In the genomic region with DNA sequence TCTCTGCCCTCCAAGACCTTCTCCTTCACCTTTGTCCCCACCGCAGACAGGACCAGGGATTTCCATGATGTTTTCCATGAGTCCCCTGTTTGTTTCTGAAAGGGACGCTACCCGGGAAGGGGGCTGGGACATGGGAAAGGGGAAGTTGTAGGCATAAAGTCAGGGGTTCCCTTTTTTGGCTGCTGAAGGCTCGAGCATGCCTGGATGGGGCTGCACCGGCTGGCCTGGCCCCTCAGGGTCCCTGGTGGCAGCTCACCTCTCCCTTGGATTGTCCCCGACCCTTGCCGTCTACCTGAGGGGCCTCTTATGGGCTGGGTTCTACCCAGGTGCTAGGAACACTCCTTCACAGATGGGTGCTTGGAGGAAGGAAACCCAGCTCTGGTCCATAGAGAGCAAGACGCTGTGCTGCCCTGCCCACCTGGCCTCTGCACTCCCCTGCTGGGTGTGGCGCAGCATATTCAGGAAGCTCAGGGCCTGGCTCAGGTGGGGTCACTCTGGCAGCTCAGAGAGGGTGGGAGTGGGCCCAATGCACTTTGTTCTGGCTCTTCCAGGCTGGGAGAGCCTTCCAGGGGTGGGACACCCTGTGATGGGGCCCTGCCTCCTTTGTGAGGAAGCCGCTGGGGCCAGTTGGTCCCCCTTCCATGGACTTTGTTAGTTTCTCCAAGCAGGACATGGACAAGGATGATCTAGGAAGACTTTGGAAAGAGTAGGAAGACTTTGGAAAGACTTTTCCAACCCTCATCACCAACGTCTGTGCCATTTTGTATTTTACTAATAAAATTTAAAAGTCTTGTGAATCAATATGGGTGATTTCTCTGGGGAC, we compare ENCODE assay signal across 17 cellular contexts. TPM values are rescaled to one million over a fixed set of nuclear protein-coding genes. Genes with fewer than 3 reads are reported as not detected.
DNase-seq lines count a peak whose midpoint lies in the region; ATAC-seq and TF ChIP-seq lines count a peak whose summit lies in the region.
"Had no signal": no experiment of that assay in that cellular context is flagged by ENCODE, and none has a peak within 500 bp of the region (broad histone marks: within the 10 kb centered on the region; RNA-seq: fewer than 3 reads in every experiment).

No MANE protein-coding gene starts in this region.

- H3K9me2 ChIP-seq in MM.1S (replicated peaks; ENCODE audit: insufficient read depth, low read length) = no peaks in the 10 kb centered on the region

- DNase-seq in NB4 (ENCODE audit: low read depth) = peak; percentile 62
- peak; percentile 49 for DNase-seq in chondrocyte (ENCODE audit: low spot score)
- DNase-seq in mesothelial cell of epicardium (ENCODE audit: low spot score in 2 of 2, unreplicated experiment in 2 of 2) = no peak
- no peak for DNase-seq in MM.1S
- DNase-seq in NCI-H446 (lab: John Stamatoyannopoulos, UW) = no peak
- DNase-seq: activated CD4-positive, alpha-beta T cell treated with anti-CD3 and anti-CD28 coated beads, Interleukin-2, amount 50 U/mL, for 1 hour; body of pancreas; NCI-H1694; stimulated activated CD4-positive, alpha-beta T cell treated with anti-CD3 and anti-CD28 coated beads, Interleukin-2, amount 100 ng/mL, for 24 hours; T-helper 1 cell had no signal

- H3K36me3 ChIP-seq in BLaER1 (no peaks in the 10 kb centered on the region), MM.1S (replicated peaks; ENCODE audit: insufficient read depth, low read length) (no peaks in the 10 kb centered on the region)

- ATAC-seq in HG02973 (IDR thresholded peaks at IDR 0.05; ENCODE audit: unreplicated experiment) (no peak), HG02970 (IDR thresholded peaks at IDR 0.05; ENCODE audit: low FRiP score, unreplicated experiment) (no peak)
- ATAC-seq: body of pancreas had no signal

- TF ChIP-seq CTCF in NB4 (IDR thresholded peaks at IDR 0.05; ENCODE audit: low read depth, low read length) (no peak), chondrocyte (IDR thresholded peaks at IDR 0.05) (no peak), mesothelial cell of epicardium (IDR thresholded peaks at IDR 0.05; ENCODE audit: unreplicated experiment) (no peak), MM.1S (IDR thresholded peaks at IDR 0.05; ENCODE audit: low read length) (no peak)

- H3K9me3 Mint-ChIP-seq in chondrocyte (ENCODE audit: low read depth) = no peaks in the 10 kb centered on the region
- H3K9me3 Mint-ChIP-seq in mesothelial cell of epicardium = no peaks in the 10 kb centered on the region

- no peaks in the 10 kb centered on the region for H3K79me2 ChIP-seq in MM.1S (ENCODE audit: low read length)

- H3K27me3 ChIP-seq in BLaER1 = peaks cover 15% of the 10 kb centered on the region
- no peaks in the 10 kb centered on the region for H3K27me3 ChIP-seq in MM.1S (replicated peaks; ENCODE audit: insufficient read depth, low read length)
- H3K27me3 ChIP-seq: body of pancreas had no signal

- H3K27ac ChIP-seq in BLaER1 = no peak overlapping the region
- no peak overlapping the region for H3K27ac ChIP-seq in MM.1S (ENCODE audit: low read length)
- H3K27ac ChIP-seq: body of pancreas had no signal

- TF ChIP-seq POLR2A in NB4 (IDR thresholded peaks at IDR 0.05; ENCODE audit: extremely low read depth, insufficient read length) = no peak

- no peaks in the 10 kb centered on the region for H3F3A ChIP-seq in MM.1S (ENCODE audit: insufficient read depth, low read length)

- H3K4me1 ChIP-seq in BLaER1 (peaks cover 67% of the 10 kb centered on the region), MM.1S (ENCODE audit: low read length) (no peaks in the 10 kb centered on the region)

- H3K27me3 Mint-ChIP-seq in chondrocyte (ENCODE audit: low read depth) = no peaks in the 10 kb centered on the region
- H3K27me3 Mint-ChIP-seq in mesothelial cell of epicardium (ENCODE audit: low read depth) = no peaks in the 10 kb centered on the region

- H3K4me1 Mint-ChIP-seq in chondrocyte (ENCODE audit: low read depth) = peaks cover 52% of the 10 kb centered on the region
- H3K4me1 Mint-ChIP-seq in mesothelial cell of epicardium = peaks cover 15% of the 10 kb centered on the region

- peak overlapping the region; percentile 52 for H3K27ac Mint-ChIP-seq in chondrocyte (ENCODE audit: unreplicated experiment)
- peak overlapping the region; percentile 45 for H3K27ac Mint-ChIP-seq in mesothelial cell of epicardium
- H3K27ac Mint-ChIP-seq: progenitor cell of endocrine pancreas had no signal

- H3K9ac ChIP-seq in BLaER1 = no peak overlapping the region
- no peak overlapping the region for H3K9ac ChIP-seq in MM.1S (ENCODE audit: low read length)

- H2AFZ ChIP-seq in MM.1S (ENCODE audit: low read length) = no peak overlapping the region

- H3K4me3 ChIP-seq in BLaER1 (no peak overlapping the region), NB4 (ENCODE audit: low read depth, low read length) (no peak overlapping the region), MM.1S (ENCODE audit: low read length) (no peak overlapping the region)
- H3K4me3 ChIP-seq: body of pancreas had no signal

- peaks cover 11% of the 10 kb centered on the region; the same call in 1 of the 2 replicates for H4K20me1 ChIP-seq in BLaER1
- no peaks in the 10 kb centered on the region for H4K20me1 ChIP-seq in MM.1S (ENCODE audit: insufficient read depth, low read length)

- no peaks in the 10 kb centered on the region for H3K9me3 ChIP-seq in BLaER1
- H3K9me3 ChIP-seq in MM.1S (replicated peaks; ENCODE audit: insufficient read depth, low read length) = no peaks in the 10 kb centered on the region
- H3K9me3 ChIP-seq: body of pancreas had no signal

- H3K4me3 Mint-ChIP-seq in chondrocyte (ENCODE audit: unreplicated experiment) (no peak overlapping the region), mesothelial cell of epicardium (no peak overlapping the region)

- H3K36me3 Mint-ChIP-seq in chondrocyte (ENCODE audit: low read depth) (peaks cover 10% of the 10 kb centered on the region), mesothelial cell of epicardium (no peaks in the 10 kb centered on the region)

- H3K4me2 ChIP-seq in BLaER1 (peak overlapping the region; percentile 71), MM.1S (ENCODE audit: low read depth, low read length) (no peak overlapping the region)

RNA-seq across cellular contexts. Expression of a gene that starts 12.2 kb away (rescaled TPM):
- total RNA-seq in chondrocyte (11.2 to 47.9 TPM (median 46.0 TPM) in 3 replicates), mesothelial cell of epicardium (2.3 to 3.1 TPM (median 2.5 TPM) in 3 replicates)
- total RNA-seq: mononuclear cell had no signal

RNA-seq across cellular contexts. Expression of a gene that starts 20.1 kb away (rescaled TPM):
- total RNA-seq in chondrocyte (not detected in 3 replicates), mesothelial cell of epicardium (not detected in 3 replicates)
- total RNA-seq: body of pancreas, Daoy, H1, mononuclear cell, progenitor cell of endocrine pancreas had no signal

RNA-seq across cellular contexts. Expression of a gene that starts 25.9 kb away (rescaled TPM):
- total RNA-seq in chondrocyte (not detected in 3 replicates), mesothelial cell of epicardium (not detected in 3 replicates)
- total RNA-seq: body of pancreas, Daoy, H1, mononuclear cell, progenitor cell of endocrine pancreas had no signal

Comparison
In these comparisons a context has a peak if more than half of its experiments do, and no peak if none do; other contexts are left out.
1. DNase-seq: peak in NB4 (single experiment) and chondrocyte (single experiment); none in mesothelial cell of epicardium (0 of 2), MM.1S (single experiment) and NCI-H446 (0 of 2).